14 cellular contexts compared by ENCODE assay signal in the genomic region with DNA sequence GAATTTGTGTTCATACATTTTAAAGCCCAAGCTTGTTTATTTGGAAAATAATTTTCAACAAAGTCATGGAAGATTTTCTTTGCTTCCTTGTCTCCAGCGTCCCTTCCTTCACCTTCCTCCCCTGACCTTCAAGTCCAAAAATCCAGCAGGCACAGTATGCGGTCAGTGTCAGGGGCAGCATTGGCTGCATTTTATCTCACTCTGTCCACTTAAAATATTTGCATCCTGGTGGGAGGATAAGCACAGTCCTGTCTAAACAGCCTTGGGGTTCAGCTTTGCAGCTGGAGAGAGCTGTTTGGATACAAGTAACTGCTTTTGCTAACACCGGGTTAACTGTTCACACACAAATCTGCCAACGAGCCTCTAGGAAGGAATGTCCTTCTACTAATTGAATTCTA.
A peak's percentile ranks its signal among the peaks of the same experiment; 100 is the strongest.
DNase-seq lines count a peak whose midpoint lies in the region; ATAC-seq and TF ChIP-seq lines count a peak whose summit lies in the region.
"Had no signal": no experiment of that assay in that cellular context is flagged by ENCODE, and none has a peak within 500 bp of the region (broad histone marks: within the 10 kb centered on the region; RNA-seq: fewer than 3 reads in every experiment).

No MANE protein-coding gene starts in this region.

- no peaks in the 10 kb centered on the region for H3K36me3 Mint-ChIP-seq in endodermal cell (ENCODE audit: low read depth)

- no peak overlapping the region for H3K9ac ChIP-seq in IMR-90 (ENCODE audit: low read depth, low read length)
- H3K9ac ChIP-seq in endodermal cell (ENCODE audit: extremely low read depth, low read length, poor library complexity, severe bottlenecking) = no peak overlapping the region
- peak overlapping the region; percentile 69 for H3K9ac ChIP-seq in mesenchymal stem cell (ENCODE audit: low read length)

- ATAC-seq in IMR-90 (ENCODE audit: low read depth) (peak; percentile 63), GM18868 (IDR thresholded peaks at IDR 0.05; ENCODE audit: unreplicated experiment) (no peak), GM18498 (IDR thresholded peaks at IDR 0.05; ENCODE audit: unreplicated experiment) (no peak)

- DNase-seq in IMR-90 = no peak
- no peak for DNase-seq in endodermal cell
- peak; percentile 93 for DNase-seq in mesenchymal stem cell
- DNase-seq in spleen = no peak
- no peak for DNase-seq in HuH-7.5 (ENCODE audit: low spot score)
- no peak for DNase-seq in NCI-H774 (lab: John Stamatoyannopoulos, UW)
- DNase-seq: GF-D8; NCI-H1694; stimulated activated naive CD4-positive, alpha-beta T cell treated with Interleukin-2 at 50 U/mL for 16 hours; T1000 had no signal

- no peaks in the 10 kb centered on the region for H3K9me3 ChIP-seq in IMR-90 (ENCODE audit: control insufficient read depth, insufficient read depth, low read length)
- no peaks in the 10 kb centered on the region for H3K9me3 ChIP-seq in endodermal cell (ENCODE audit: control insufficient read depth, low read length)
- no peaks in the 10 kb centered on the region for H3K9me3 ChIP-seq in mesenchymal stem cell (ENCODE audit: control insufficient read depth, low read length)
- no peaks in the 10 kb centered on the region for H3K9me3 ChIP-seq in spleen
- H3K9me3 ChIP-seq: body of pancreas had no signal

- dilution Hi-C loops in IMR-90 (cut with HindIII; ENCODE audit: low sequenced_read_pairs, unreplicated experiment) = no loop called here

- H3K4ac ChIP-seq in IMR-90 (ENCODE audit: low read depth, low read length) = no peak overlapping the region
- no peak overlapping the region for H3K4ac ChIP-seq in mesenchymal stem cell (ENCODE audit: low read depth in 1 of 2, low read length in 2 of 2)

- in situ Hi-C loops in IMR-90 (cut with MboI; ENCODE audit: low sequenced_read_pairs) = loop anchor here (10.0 kb wide), 1 partner anchor 590 kb away; no protein-coding TSS in a partner anchor

- H3K23ac ChIP-seq in IMR-90 (ENCODE audit: low read depth, low read length) (no peak overlapping the region), mesenchymal stem cell (ENCODE audit: low read length in 2 of 2) (no peak overlapping the region)

- POLR2A ChIA-PET in IMR-90 (lab: Charles Lee; ENCODE audit: unreplicated experiment) = no interaction called here

- H2AK5ac ChIP-seq in IMR-90 (ENCODE audit: low read depth, low read length) (no peak overlapping the region), mesenchymal stem cell (ENCODE audit: low read length, severe bottlenecking) (no peak overlapping the region)

- H3K4me2 ChIP-seq in IMR-90 (ENCODE audit: low read depth, low read length) (peak overlapping the region; percentile 71), mesenchymal stem cell (ENCODE audit: low read length, poor library complexity, severe bottlenecking) (no peak overlapping the region)

- H3K27me3 ChIP-seq in IMR-90 (ENCODE audit: control insufficient read depth, insufficient read depth, low read length) (peaks cover 3% of the 10 kb centered on the region; the same call in 1 of the 2 replicates), endodermal cell (ENCODE audit: control insufficient read depth, insufficient read depth, low read length, poor library complexity, severe bottlenecking) (no peaks in the 10 kb centered on the region), mesenchymal stem cell (ENCODE audit: control insufficient read depth in 1 of 2, insufficient read depth in 1 of 2, low read length in 2 of 2) (no peaks in the 10 kb centered on the region), spleen (replicated peaks in 1 of 7) (peaks cover 0 to 3% (median 0%) of the 10 kb centered on the region in 7 donors)
- H3K27me3 ChIP-seq: body of pancreas had no signal

- H3K56ac ChIP-seq in IMR-90 (ENCODE audit: extremely low read depth, insufficient read depth, low read length) = no peak overlapping the region

- H4K5ac ChIP-seq in IMR-90 (ENCODE audit: low read depth, low read length) = no peak overlapping the region; the same call in 1 of the 2 replicates

- no peaks in the 10 kb centered on the region for H3K79me1 ChIP-seq in IMR-90 (ENCODE audit: low read depth in 1 of 2, low read length in 2 of 2)
- H3K79me1 ChIP-seq in mesenchymal stem cell (replicated peaks; ENCODE audit: low read length, poor library complexity, severe bottlenecking) = no peaks in the 10 kb centered on the region

- H4K91ac ChIP-seq in IMR-90 (ENCODE audit: insufficient read depth, low read depth, low read length) = no peak overlapping the region
- no peak overlapping the region for H4K91ac ChIP-seq in mesenchymal stem cell (ENCODE audit: low read length)

- H3K14ac ChIP-seq in IMR-90 (replicated peaks; ENCODE audit: low read depth, low read length) (no peak overlapping the region), mesenchymal stem cell (ENCODE audit: low read length in 2 of 2) (no peak overlapping the region)

- H3K27me3 Mint-ChIP-seq in endodermal cell (ENCODE audit: insufficient read depth) = peaks cover 6% of the 10 kb centered on the region

- no peak overlapping the region for H2AK9ac ChIP-seq in IMR-90 (replicated peaks; ENCODE audit: low read depth, low read length, poor library complexity)

- no peaks in the 10 kb centered on the region for H3K9me1 ChIP-seq in IMR-90 (ENCODE audit: insufficient read depth, low read length)

- H3K27ac ChIP-seq in IMR-90 (ENCODE audit: insufficient read depth, low read length) = peak overlapping the region; percentile 25; the same call in 1 of the 2 replicates
- H3K27ac ChIP-seq in endodermal cell (ENCODE audit: low read depth, low read length) = peak overlapping the region; percentile 27
- no peak overlapping the region for H3K27ac ChIP-seq in mesenchymal stem cell (ENCODE audit: low read length, poor library complexity, severe bottlenecking)
- H3K27ac ChIP-seq in spleen = peak overlapping the region in 7 of 8 donors; percentile 10 to 73 (median 55)
- H3K27ac ChIP-seq: body of pancreas, C4-2B had no signal

- BruUV-seq in IMR-90 (replicated peaks; lab: Mats Ljungman, UMichigan) = no TSS peak

- intact Hi-C loops in IMR-90 (cut with micrococcal nuclease) (loop anchor here (10.0 kb wide), 1 partner anchor 1100 kb away; no protein-coding TSS in a partner anchor), spleen (cut with DNase I; ENCODE audit: low total_unique reads) (no loop called here)

- no CpG with 5 or more reads among the region's 4 CpGs for WGBS in IMR-90 (ENCODE audit: extremely low coverage in 2 of 2, insufficient read length in 1 of 2), 2 experiments
- WGBS in endodermal cell (ENCODE audit: insufficient coverage in 1 of 2, insufficient read length in 1 of 2), 2 experiments = 63 to 82% methylated on average over 3 to 4 of the region's 4 CpGs
- 18% methylated on average over 4 of the region's 4 CpGs for WGBS in mesenchymal stem cell
- 49 to 67% (median 61%) methylated on average over 4 of the region's 4 CpGs for WGBS in spleen, 5 donors

- H2BK12ac ChIP-seq in mesenchymal stem cell (ENCODE audit: low read length in 2 of 2) = no peak overlapping the region

- no peak overlapping the region; the same call in 1 of the 2 replicates for H3K18ac ChIP-seq in IMR-90 (ENCODE audit: low read depth, low read length)
- H3K18ac ChIP-seq in mesenchymal stem cell (ENCODE audit: low read depth in 1 of 2, low read length in 2 of 2) = no peak overlapping the region

- H4K8ac ChIP-seq in IMR-90 (ENCODE audit: low read depth in 2 of 2, low read length in 2 of 2) = no peak overlapping the region
- no peak overlapping the region for H4K8ac ChIP-seq in mesenchymal stem cell (ENCODE audit: low read length)

- H3K36me3 ChIP-seq in IMR-90 (ENCODE audit: control insufficient read depth, insufficient read depth, low read length) (no peaks in the 10 kb centered on the region), endodermal cell (ENCODE audit: control insufficient read depth, insufficient read depth, low read length) (no peaks in the 10 kb centered on the region), mesenchymal stem cell (ENCODE audit: control insufficient read depth in 1 of 2, insufficient read depth in 2 of 2, low read depth in 1 of 2, low read length in 2 of 2) (no peaks in the 10 kb centered on the region), spleen (no peaks in the 10 kb centered on the region)

- H3K4me3 ChIP-seq in IMR-90 (ENCODE audit: insufficient read depth, low read depth, low read length) = no peak overlapping the region
- H3K4me3 ChIP-seq in endodermal cell (ENCODE audit: low read length) = no peak overlapping the region
- no peak overlapping the region for H3K4me3 ChIP-seq in mesenchymal stem cell (ENCODE audit: insufficient read depth in 1 of 2, low read depth in 1 of 2, low read length in 2 of 2)
- H3K4me3 ChIP-seq in spleen = no peak overlapping the region
- H3K4me3 ChIP-seq: body of pancreas had no signal

- H2BK5ac ChIP-seq in IMR-90 (ENCODE audit: low read depth, low read length, poor library complexity, severe bottlenecking) (no peak overlapping the region), mesenchymal stem cell (ENCODE audit: low read depth, low read length, poor library complexity, severe bottlenecking) (no peak overlapping the region)

- H3K4me3 Mint-ChIP-seq in endodermal cell = no peak overlapping the region

- H4K20me1 ChIP-seq in IMR-90 (ENCODE audit: insufficient read depth, low read length) = no peaks in the 10 kb centered on the region

- TF ChIP-seq POLR2A in IMR-90 (IDR thresholded peaks at IDR 0.05; ENCODE audit: low read depth, low read length) (no peak), spleen (IDR thresholded peaks at IDR 0.05) (no peak)

- H2BK20ac ChIP-seq in IMR-90 (ENCODE audit: low read depth, low read length) = no peak overlapping the region

- TF ChIP-seq CTCF in IMR-90 (conservative IDR thresholded peaks at IDR 0.05; ENCODE audit: low read depth, low read length) (no peak), endodermal cell (conservative IDR thresholded peaks at IDR 0.05) (no peak), spleen (IDR thresholded peaks at IDR 0.05 in 8 of 11, conservative IDR thresholded peaks at IDR 0.05 in 3 of 11) (no peak)

- H3K4me1 ChIP-seq in IMR-90 (ENCODE audit: control insufficient read depth, insufficient read depth, low read length) (peaks cover 4% of the 10 kb centered on the region; the same call in 1 of the 2 replicates), endodermal cell (ENCODE audit: control insufficient read depth, insufficient read depth, low read length) (peaks cover 6% of the 10 kb centered on the region), mesenchymal stem cell (ENCODE audit: control insufficient read depth, insufficient read depth, low read depth, low read length) (peaks cover 7% of the 10 kb centered on the region), spleen (peaks cover 0 to 28% (median 5%) of the 10 kb centered on the region in 6 donors)
- H3K4me1 ChIP-seq: body of pancreas had no signal

- H2BK15ac ChIP-seq in IMR-90 (ENCODE audit: low read depth, low read length) (no peak overlapping the region), mesenchymal stem cell (ENCODE audit: low read depth, poor library complexity, severe bottlenecking) (peak overlapping the region; percentile 6)

- CTCF ChIA-PET in IMR-90 (lab: Yijun Ruan, JAX) = interaction anchor here (1.0 to 1.1 kb wide), 2 partner anchors 9 to 421 kb away, joined by 3 read pairs; no protein-coding TSS in a partner anchor

- TF ChIP-seq RAD21 in IMR-90 (IDR thresholded peaks at IDR 0.05; ENCODE audit: low read length) = no peak

- H3K27ac Mint-ChIP-seq in endodermal cell = peak overlapping the region; percentile 30

- H3K4me1 Mint-ChIP-seq in endodermal cell = peaks cover 43% of the 10 kb centered on the region

- H2AFZ ChIP-seq in IMR-90 (replicated peaks; ENCODE audit: low read length, poor library complexity) = no peak overlapping the region
- H2AFZ ChIP-seq in mesenchymal stem cell (ENCODE audit: low read depth, low read length) = no peak overlapping the region

- no peaks in the 10 kb centered on the region for H3K9me3 Mint-ChIP-seq in endodermal cell

- no peak overlapping the region for H2BK120ac ChIP-seq in IMR-90 (ENCODE audit: low read depth, low read length)
- no peak overlapping the region for H2BK120ac ChIP-seq in mesenchymal stem cell (ENCODE audit: low read depth, low read length)
